ENCODE assay signal across 14 cellular contexts in genomic region chr20:19969507-19970255, GRCh38. TPM values are rescaled to one million over a fixed set of nuclear protein-coding genes. Genes with fewer than 3 reads are reported as not detected.
DNase-seq lines count a peak whose midpoint lies in the region; ATAC-seq and TF ChIP-seq lines count a peak whose summit lies in the region.
"Had no signal": no experiment of that assay in that cellular context is flagged by ENCODE, and none has a peak within 500 bp of the region (broad histone marks: within the 10 kb centered on the region; RNA-seq: fewer than 3 reads in every experiment).

No MANE protein-coding gene starts in this region.

- intact Hi-C loops in heart left ventricle (cut with DNase I), result loop anchor here in 4 of 10 donors (5.0 kb wide), 1 partner anchor 32 kb away; no protein-coding TSS in a partner anchor
- intact Hi-C loops in Right ventricle myocardium superior (cut with DNase I), result loop anchor here (5.0 kb wide), 1 partner anchor 37 kb away; no protein-coding TSS in a partner anchor

- H3K27ac ChIP-seq in heart left ventricle (peak overlapping the region in 7 of 12 donors; percentile 5 to 94 (median 33)), substantia nigra (ENCODE audit: low read depth, low read length, poor library complexity, severe bottlenecking) (peak overlapping the region; percentile 67)

- 86 to 87% (median 87%) methylated on average over 5 of the region's 5 CpGs for WGBS in heart left ventricle, 4 donors

- TF ChIP-seq CTCF in heart left ventricle (IDR thresholded peaks at IDR 0.05) (no peak), fibroblast of villous mesenchyme (IDR thresholded peaks at IDR 0.05; ENCODE audit: insufficient read depth, low read depth, low read length) (no peak)

- H3K4me3 ChIP-seq in heart left ventricle, result no peak overlapping the region
- no peak overlapping the region for H3K4me3 ChIP-seq in fibroblast of villous mesenchyme (ENCODE audit: low read depth, low read length)
- H3K4me3 ChIP-seq: PC-9 had no signal

- no peaks in the 10 kb centered on the region for H3K9me3 ChIP-seq in heart left ventricle

- peaks cover 0 to 91% (median 73%) of the 10 kb centered on the region in 9 donors for H3K36me3 ChIP-seq in heart left ventricle

- H3K4me1 ChIP-seq in heart left ventricle, result peaks cover 8 to 80% (median 31%) of the 10 kb centered on the region in 12 donors

- no peaks in the 10 kb centered on the region for H3K27me3 ChIP-seq in heart left ventricle

- DNase-seq in heart left ventricle (no peak), Right ventricle myocardium superior (no peak), fibroblast of villous mesenchyme (ENCODE audit: low read depth) (peak; percentile 70), substantia nigra (lab: John Stamatoyannopoulos, UW) (no peak), SIG-M5 treated with dmso at 0.1 percent for 504 hours (lab: John Stamatoyannopoulos, UW; ENCODE audit: unreplicated experiment) (no peak), DMS53 (lab: John Stamatoyannopoulos, UW) (no peak), globus pallidus (ENCODE audit: low spot score) (no peak)
- DNase-seq: 8988T, C1 segment of cervical spinal cord, KG1, NCI-H1048, NCI-H226, PC-9 had no signal

- ATAC-seq in heart left ventricle (no peak), Right ventricle myocardium superior (ENCODE audit: poor library complexity) (no peak)

- TF ChIP-seq POLR2A in heart left ventricle (IDR thresholded peaks at IDR 0.05), result no peak

TF ChIP-seq in PFSK-1, 5 proteins besides CTCF, POLR2A, EP300 and RAD21:
- TF ChIP-seq TAF1 (IDR thresholded peaks at IDR 0.05; ENCODE audit: borderline replicate concordance, insufficient read depth, low read length) (no peak), SIN3A (IDR thresholded peaks at IDR 0.05; ENCODE audit: borderline replicate concordance, insufficient read depth, low read length) (peak; percentile 60; the same call in 1 of the 2 replicates), REST (IDR thresholded peaks at IDR 0.05; ENCODE audit: insufficient read depth in 1 of 2, low read depth in 2 of 2, low read length in 2 of 2) (no peak), POLR2AphosphoS5 (IDR thresholded peaks at IDR 0.05; ENCODE audit: low read depth, low read length) (peak; percentile 31; the same call in 1 of the 2 replicates), FOXP2 (optimal IDR thresholded peaks at IDR 0.05; ENCODE audit: borderline replicate concordance, extremely low read depth, extremely low read length, insufficient read depth) (peak; percentile 77)

RNA-seq across cellular contexts. Expression of gene NAA20, which starts 47.5 kb away (rescaled TPM):
- total RNA-seq in heart left ventricle (10 to 100 TPM; 36.0 to 79.8 (median 59.1) TPM), Right ventricle myocardium superior (59.2 TPM), fibroblast of villous mesenchyme (29.3 and 41.5 TPM in 2 replicates)
- 100 to 1,000 TPM; 108 to 130 TPM for polyA plus RNA-seq in heart left ventricle
- polyA plus RNA-seq in PFSK-1 (2012; ENCODE audit: insufficient read length, low read depth), result 81.7 TPM
